ENCODE assay signal across 9 cellular contexts in genomic region chr7:65307651-65308299, GRCh38.
DNase-seq lines count a peak whose midpoint lies in the region; ATAC-seq, FAIRE-seq and TF ChIP-seq lines count a peak whose summit lies in the region.
"Had no signal": no experiment of that assay in that cellular context is flagged by ENCODE, and none has a peak within 500 bp of the region (broad histone marks: within the 10 kb centered on the region; RNA-seq: fewer than 3 reads in every experiment).

No MANE protein-coding gene starts in this region.

- no peak overlapping the region for H3K27ac ChIP-seq in CD4-positive, alpha-beta T cell (ENCODE audit: low read depth, low read length)
- no peak overlapping the region for H3K27ac ChIP-seq in neuronal stem cell (replicated peaks; ENCODE audit: low read length)

- no peaks in the 10 kb centered on the region for H3K4me1 Mint-ChIP-seq in CD4-positive, alpha-beta T cell (ENCODE audit: low read depth)

- H3K27ac Mint-ChIP-seq in CD4-positive, alpha-beta T cell = no peak overlapping the region

- no peak for FAIRE-seq in urothelium cell line (lab: Jason Lieb, UNC)
- FAIRE-seq: TTC549 had no signal

- no peak overlapping the region for H3K4me3 Mint-ChIP-seq in CD4-positive, alpha-beta T cell

- CTCF ChIA-PET in CD4-positive, alpha-beta T cell (lab: Charles Lee) = no interaction called here

- H3K4me2 ChIP-seq in neuronal stem cell (ENCODE audit: insufficient read depth, low read length, poor library complexity, severe bottlenecking) = no peak overlapping the region

- H3K4me1 ChIP-seq in neuronal stem cell (ENCODE audit: control insufficient read depth in 2 of 2, insufficient read depth in 1 of 2, low read depth in 1 of 2, low read length in 2 of 2) = peaks cover 0 to 4% of the 10 kb centered on the region in 2 donors

- H3K36me3 Mint-ChIP-seq in CD4-positive, alpha-beta T cell (ENCODE audit: low read depth) = no peaks in the 10 kb centered on the region

- ATAC-seq in CD4-positive, alpha-beta T cell (ENCODE audit: poor library complexity) = peak; percentile 43
- ATAC-seq in GM18907 (IDR thresholded peaks at IDR 0.05; ENCODE audit: unreplicated experiment) = peak; percentile 83

- no CpG with 5 or more reads among the region's 8 CpGs for WGBS in neuronal stem cell (ENCODE audit: extremely low coverage in 2 of 2, insufficient read length in 2 of 2, insufficient replicate concordance in 1 of 2), 2 donors

- H3K9ac ChIP-seq in neuronal stem cell (ENCODE audit: low read depth, low read length, poor library complexity) = no peak overlapping the region

- intact Hi-C loops in CD4-positive, alpha-beta T cell (cut with DNase I, micrococcal nuclease) = loop anchor here (1.0 to 10.0 kb wide), 3 partner anchors 89 to 673 kb away; no protein-coding TSS in a partner anchor

- no peak overlapping the region for H2BK5ac ChIP-seq in neuronal stem cell (ENCODE audit: low read length)

- H3K14ac ChIP-seq in neuronal stem cell (ENCODE audit: low read length) = no peak overlapping the region

- no peak overlapping the region for H4K8ac ChIP-seq in neuronal stem cell (ENCODE audit: low read depth, low read length)

- no peak overlapping the region for H3K4me3 ChIP-seq in fibroblast of pulmonary artery (replicated peaks; ENCODE audit: low read depth, low read length)
- no peak overlapping the region for H3K4me3 ChIP-seq in neuronal stem cell (ENCODE audit: low read length in 2 of 2)

- H3K4ac ChIP-seq in neuronal stem cell (ENCODE audit: low read length) = no peak overlapping the region

- H2AK5ac ChIP-seq in neuronal stem cell (ENCODE audit: low read depth, low read length) = no peak overlapping the region

- H3K9me3 Mint-ChIP-seq in CD4-positive, alpha-beta T cell = no peaks in the 10 kb centered on the region

- no peak overlapping the region for H2BK15ac ChIP-seq in neuronal stem cell (ENCODE audit: low read length)

- peaks cover 19 to 48% of the 10 kb centered on the region in 2 donors for H3K36me3 ChIP-seq in neuronal stem cell (replicated peaks in 1 of 2; ENCODE audit: control insufficient read depth in 2 of 2, insufficient read depth in 2 of 2, low read length in 2 of 2)

- no peak overlapping the region for H4K91ac ChIP-seq in neuronal stem cell (ENCODE audit: low read depth, low read length, poor library complexity)

- no peak overlapping the region for H2BK12ac ChIP-seq in neuronal stem cell (ENCODE audit: low read length)

- POLR2A ChIA-PET in CD4-positive, alpha-beta T cell (lab: Charles Lee) = interaction anchor here (0.9 kb wide), 1 partner anchor 66 kb away, joined by 3 read pairs; the partner anchor contains the start of gene ZNF92

- peaks cover 20% of the 10 kb centered on the region for H3K27me3 Mint-ChIP-seq in CD4-positive, alpha-beta T cell

- peak; percentile 86 for TF ChIP-seq CTCF in CD4-positive, alpha-beta T cell (IDR thresholded peaks at IDR 0.05)
- TF ChIP-seq CTCF in fibroblast of pulmonary artery (IDR thresholded peaks at IDR 0.05; ENCODE audit: low read length, missing control alignments) = peak; percentile 88

- H3K79me1 ChIP-seq in neuronal stem cell (ENCODE audit: low read depth, low read length) = no peaks in the 10 kb centered on the region

- H2AFZ ChIP-seq in neuronal stem cell (ENCODE audit: low read length) = no peak overlapping the region

- DNase-seq in CD4-positive, alpha-beta T cell = peak in 9 of 10 experiments; percentile 7 to 44 (median 20)
- DNase-seq in HK-2 (ENCODE audit: unreplicated experiment) (peak; percentile 37), NOMO-1 treated with DMSO at 0.1 percent for 48 hours (lab: John Stamatoyannopoulos, UW; ENCODE audit: unreplicated experiment) (peak; percentile 28), fibroblast of pulmonary artery (ENCODE audit: low read depth) (peak; percentile 72), neuronal stem cell (ENCODE audit: low spot score) (peak; percentile 71), urothelium cell line (ENCODE audit: low spot score) (peak; percentile 62)
- DNase-seq in activated T-cell treated with anti-CD3 and anti-CD28 coated beads, Interleukin-2, amount 50 U/mL, for 1 hour = peak; percentile 41

- no peak overlapping the region for H3K23ac ChIP-seq in neuronal stem cell (ENCODE audit: low read depth, low read length, poor library complexity)

- H2BK120ac ChIP-seq in neuronal stem cell (ENCODE audit: low read depth, low read length) = no peak overlapping the region

- H3K18ac ChIP-seq in neuronal stem cell (ENCODE audit: low read length) = no peak overlapping the region

- H3K9me3 ChIP-seq in CD4-positive, alpha-beta T cell (ENCODE audit: control insufficient read depth, low read length) = no peaks in the 10 kb centered on the region
- H3K9me3 ChIP-seq in neuronal stem cell (replicated peaks in 1 of 2; ENCODE audit: control insufficient read depth in 2 of 2, insufficient read depth in 1 of 2, low read depth in 1 of 2, low read length in 2 of 2) = no peaks in the 10 kb centered on the region

- H3K27me3 ChIP-seq in CD4-positive, alpha-beta T cell (ENCODE audit: control insufficient read depth, insufficient read depth, low read length) = no peaks in the 10 kb centered on the region
- no peaks in the 10 kb centered on the region for H3K27me3 ChIP-seq in neuronal stem cell (ENCODE audit: control insufficient read depth in 3 of 3, insufficient read depth in 3 of 3, low read depth in 1 of 3, low read length in 3 of 3)

Comparison
In these comparisons a context has a peak if more than half of its experiments do, and no peak if none do; other contexts are left out.
1. DNase-seq: peak in every context shown above with its lines; median percentile 72 in fibroblast of pulmonary artery; 71 in neuronal stem cell; 62 in urothelium cell line; 41 in activated T-cell treated with anti-CD3 and anti-CD28 coated beads, Interleukin-2, amount 50 U/mL, for 1 hour; 37 in HK-2; 28 in NOMO-1 treated with DMSO at 0.1 percent for 48 hours; 20 in CD4-positive, alpha-beta T cell.